ENCODE assay signal across 13 cellular contexts in the genomic region with DNA sequence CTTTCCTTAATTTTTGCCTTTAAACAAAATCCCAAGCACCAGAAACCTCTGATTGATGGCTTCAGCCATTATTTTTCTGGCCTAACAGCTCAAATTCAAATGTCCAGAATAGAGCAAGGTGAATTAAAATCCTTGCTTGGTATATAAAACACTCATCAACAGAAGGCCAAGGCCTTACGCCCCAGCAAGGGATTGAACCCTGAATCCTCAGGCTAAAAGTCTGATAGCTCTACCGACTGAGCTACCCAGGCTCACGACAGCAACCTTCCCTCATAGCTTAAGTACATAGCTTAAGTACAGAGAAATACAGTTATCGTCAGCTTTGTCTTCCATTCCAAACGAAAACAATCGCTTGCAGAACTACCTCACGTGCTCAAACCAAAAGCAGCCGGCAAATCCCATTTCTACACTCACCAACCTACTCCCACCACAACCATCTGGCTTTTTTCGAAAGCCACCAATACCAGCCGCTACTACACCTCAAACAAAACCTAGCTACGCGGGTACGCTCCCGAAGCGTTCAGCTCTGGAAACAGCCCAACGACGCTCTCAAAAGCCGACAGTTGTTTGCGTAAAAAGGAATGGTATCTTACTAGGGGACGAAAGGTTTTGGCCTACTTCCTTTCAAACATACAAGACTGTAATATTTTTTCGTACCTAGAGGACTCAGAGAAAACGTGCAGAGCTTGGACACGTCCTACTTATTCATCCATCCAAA.
DNase-seq lines count a peak whose midpoint lies in the region; ATAC-seq, FAIRE-seq and TF ChIP-seq lines count a peak whose summit lies in the region.
"Had no signal": no experiment of that assay in that cellular context is flagged by ENCODE, and none has a peak within 500 bp of the region (broad histone marks: within the 10 kb centered on the region; RNA-seq: fewer than 3 reads in every experiment).

No MANE protein-coding gene starts in this region.

- H3K36me3 ChIP-seq in K562 (ENCODE audit: control insufficient read depth, insufficient read depth, low read length) (no peaks in the 10 kb centered on the region), iPS-15b (ENCODE audit: control insufficient read depth, insufficient read depth, low read length) (no peaks in the 10 kb centered on the region)
- H3K36me3 ChIP-seq: Peyer's patch had no signal

- TF ChIP-seq RAD21 in K562 (CRISPR knock-in tag; conservative IDR thresholded peaks at IDR 0.05 in 1 of 2, IDR thresholded peaks at IDR 0.05 in 1 of 2), result no peak

- POLR2A ChIA-PET in K562 (lab: Yijun Ruan, JAX), result interaction anchor here (0.6 to 0.8 kb wide), 3 partner anchors 8 to 146 kb away, joined by 3 to 4 read pairs (median 3); no protein-coding TSS in a partner anchor

- TF ChIP-seq POLR2A in K562 (conservative IDR thresholded peaks at IDR 0.05) (no peak), GM12892 (IDR thresholded peaks at IDR 0.05; ENCODE audit: low read depth, low read length) (no peak)

- H3K9ac ChIP-seq in K562 (ENCODE audit: insufficient read depth in 1 of 2, low read depth in 2 of 2, low read length in 2 of 2), result no peak overlapping the region
- no peak overlapping the region for H3K9ac ChIP-seq in iPS-15b (ENCODE audit: low read depth, low read length)

- TF ChIP-seq CTCF in K562 (IDR thresholded peaks at IDR 0.05 in 2 of 3, conservative IDR thresholded peaks at IDR 0.05 in 1 of 3; ENCODE audit: insufficient read depth in 2 of 3, low read depth in 1 of 3, low read length in 3 of 3) (no peak), retinal pigment epithelial cell (conservative IDR thresholded peaks at IDR 0.05; ENCODE audit: low read depth, low read length) (no peak)

- intact Hi-C loops in K562 (cut with micrococcal nuclease), result no loop called here

- H3K4me1 ChIP-seq in K562 (replicated peaks in 1 of 2; ENCODE audit: control insufficient read depth in 2 of 2, insufficient read depth in 2 of 2, low read length in 2 of 2) (peaks cover 3 to 4% of the 10 kb centered on the region in 2 experiments; a peak in 4 of 5 replicates), iPS-15b (ENCODE audit: control insufficient read depth, insufficient read depth, low read length) (peaks cover 6% of the 10 kb centered on the region)
- H3K4me1 ChIP-seq: Peyer's patch had no signal

- no peak for ATAC-seq in K562
- ATAC-seq in HG03469 (IDR thresholded peaks at IDR 0.05; ENCODE audit: unreplicated experiment), result no peak

- no peaks in the 10 kb centered on the region for H3K9me1 ChIP-seq in K562 (ENCODE audit: control insufficient read depth, insufficient read depth, low read length)

- in situ Hi-C loops in K562 (cut with MboI), result loop anchor here (10.0 kb wide), 1 partner anchor 912 kb away; no protein-coding TSS in a partner anchor

- no peak for FAIRE-seq in K562 (lab: Jason Lieb, UNC)
- FAIRE-seq in GM12892 (lab: Jason Lieb, UNC), result no peak
- FAIRE-seq: urothelium cell line had no signal

- TF ChIP-seq EP300 in K562 (IDR thresholded peaks at IDR 0.05; ENCODE audit: low read length), result no peak

- H3K27ac ChIP-seq in K562 (ENCODE audit: extremely low read depth, low read depth, low read length), result no peak overlapping the region
- H3K27ac ChIP-seq: coronary artery, Peyer's patch had no signal

- H3K4me3 ChIP-seq in K562 (no peak overlapping the region), iPS-15b (ENCODE audit: low read depth, low read length) (peak overlapping the region; percentile 59), retinal pigment epithelial cell (ENCODE audit: low read length) (peak overlapping the region; percentile 14)
- H3K4me3 ChIP-seq: coronary artery, Peyer's patch had no signal

- no peak overlapping the region for H3K4me2 ChIP-seq in K562 (ENCODE audit: insufficient read depth, low read length)

- DNase-seq in HT1080 (ENCODE audit: low read depth), result peak; percentile 74
- DNase-seq in K562 (ENCODE audit: extremely low read depth in 1 of 4, low spot score in 3 of 4), result no peak
- no peak for DNase-seq in retinal pigment epithelial cell (ENCODE audit: low read depth)
- DNase-seq in stimulated activated CD4-positive, alpha-beta T cell treated with anti-CD3 and anti-CD28 coated beads, Interleukin-1b, Interleukin-23, amount 100 ng/mL, for 48 hours, result no peak
- DNase-seq in GM12892 (ENCODE audit: insufficient read length), result no peak
- DNase-seq: CD4-positive, alpha-beta memory T cell; KBM-7; Peyer's patch; stimulated activated CD4-positive, alpha-beta T cell treated with anti-CD3 and anti-CD28 coated beads, Interleukin-4, amount 100 ng/mL, for 1 hour had no signal

- H2AFZ ChIP-seq in K562 (ENCODE audit: low read depth, low read length), result no peak overlapping the region

- no peaks in the 10 kb centered on the region; a peak in 1 of 5 replicates for H3K27me3 ChIP-seq in K562 (ENCODE audit: control insufficient read depth in 2 of 2, insufficient read depth in 2 of 2, low read length in 2 of 2)
- peaks cover 68% of the 10 kb centered on the region for H3K27me3 ChIP-seq in iPS-15b (ENCODE audit: control insufficient read depth, insufficient read depth, low read length)
- H3K27me3 ChIP-seq: Peyer's patch had no signal

- no peaks in the 10 kb centered on the region for H4K20me1 ChIP-seq in K562 (replicated peaks; ENCODE audit: control insufficient read depth, insufficient read depth, low read length)

- no TSS peak for BruUV-seq in K562 (replicated peaks; lab: Mats Ljungman, UMichigan)

- H3K79me2 ChIP-seq in K562 (ENCODE audit: control insufficient read depth, insufficient read depth, low read length), result peaks cover 6% of the 10 kb centered on the region; the same call in 1 of the 3 replicates

- 94% methylated on average over 23 of the region's 23 CpGs for WGBS in K562 (ENCODE audit: insufficient coverage, low coverage, missing lambda C conversion rate)

- no peaks in the 10 kb centered on the region; the same call in 1 of the 2 replicates for H3K9me3 ChIP-seq in K562 (replicated peaks; ENCODE audit: control insufficient read depth, insufficient read depth, low read depth, low read length)
- H3K9me3 ChIP-seq in iPS-15b (ENCODE audit: control insufficient read depth, insufficient read depth, low read length), result no peaks in the 10 kb centered on the region
- H3K9me3 ChIP-seq: Peyer's patch had no signal

- CTCF ChIA-PET in K562 (lab: Yijun Ruan, JAX; ENCODE audit: low intra/inter-chr PET ratio), result no interaction called here

TF ChIP-seq in K562, 482 proteins besides CTCF, POLR2A, EP300 and RAD21:
- peak; percentile 84 for TF ChIP-seq TBP (optimal IDR thresholded peaks at IDR 0.05; ENCODE audit: low read depth, low read length)
- TF ChIP-seq, protein P1, sequence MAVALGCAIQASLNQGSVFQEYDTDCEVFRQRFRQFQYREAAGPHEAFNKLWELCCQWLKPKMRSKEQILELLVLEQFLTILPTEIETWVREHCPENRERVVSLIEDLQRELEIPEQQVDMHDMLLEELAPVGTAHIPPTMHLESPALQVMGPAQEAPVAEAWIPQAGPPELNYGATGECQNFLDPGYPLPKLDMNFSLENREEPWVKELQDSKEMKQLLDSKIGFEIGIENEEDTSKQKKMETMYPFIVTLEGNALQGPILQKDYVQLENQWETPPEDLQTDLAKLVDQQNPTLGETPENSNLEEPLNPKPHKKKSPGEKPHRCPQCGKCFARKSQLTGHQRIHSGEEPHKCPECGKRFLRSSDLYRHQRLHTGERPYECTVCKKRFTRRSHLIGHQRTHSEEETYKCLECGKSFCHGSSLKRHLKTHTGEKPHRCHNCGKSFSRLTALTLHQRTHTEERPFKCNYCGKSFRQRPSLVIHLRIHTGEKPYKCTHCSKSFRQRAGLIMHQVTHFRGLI (CRISPR knock-in tag; IDR thresholded peaks at IDR 0.05), result no peak
- TF ChIP-seq, protein P2, sequence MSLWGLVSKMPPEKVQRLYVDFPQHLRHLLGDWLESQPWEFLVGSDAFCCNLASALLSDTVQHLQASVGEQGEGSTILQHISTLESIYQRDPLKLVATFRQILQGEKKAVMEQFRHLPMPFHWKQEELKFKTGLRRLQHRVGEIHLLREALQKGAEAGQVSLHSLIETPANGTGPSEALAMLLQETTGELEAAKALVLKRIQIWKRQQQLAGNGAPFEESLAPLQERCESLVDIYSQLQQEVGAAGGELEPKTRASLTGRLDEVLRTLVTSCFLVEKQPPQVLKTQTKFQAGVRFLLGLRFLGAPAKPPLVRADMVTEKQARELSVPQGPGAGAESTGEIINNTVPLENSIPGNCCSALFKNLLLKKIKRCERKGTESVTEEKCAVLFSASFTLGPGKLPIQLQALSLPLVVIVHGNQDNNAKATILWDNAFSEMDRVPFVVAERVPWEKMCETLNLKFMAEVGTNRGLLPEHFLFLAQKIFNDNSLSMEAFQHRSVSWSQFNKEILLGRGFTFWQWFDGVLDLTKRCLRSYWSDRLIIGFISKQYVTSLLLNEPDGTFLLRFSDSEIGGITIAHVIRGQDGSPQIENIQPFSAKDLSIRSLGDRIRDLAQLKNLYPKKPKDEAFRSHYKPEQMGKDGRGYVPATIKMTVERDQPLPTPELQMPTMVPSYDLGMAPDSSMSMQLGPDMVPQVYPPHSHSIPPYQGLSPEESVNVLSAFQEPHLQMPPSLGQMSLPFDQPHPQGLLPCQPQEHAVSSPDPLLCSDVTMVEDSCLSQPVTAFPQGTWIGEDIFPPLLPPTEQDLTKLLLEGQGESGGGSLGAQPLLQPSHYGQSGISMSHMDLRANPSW (CRISPR knock-in tag; IDR thresholded peaks at IDR 0.05), result no peak
- TF ChIP-seq ESRRA (IDR thresholded peaks at IDR 0.05; ENCODE audit: borderline replicate concordance, low read depth), result no peak
- no peak for TF ChIP-seq MXI1 (IDR thresholded peaks at IDR 0.05; ENCODE audit: low read depth, low read length)
- TF ChIP-seq ZNF165 (CRISPR knock-in tag; IDR thresholded peaks at IDR 0.05; ENCODE audit: borderline replicate concordance), result no peak
- no peak for TF ChIP-seq ZNF583 (CRISPR knock-in tag; IDR thresholded peaks at IDR 0.05)
- TF ChIP-seq, protein P3, sequence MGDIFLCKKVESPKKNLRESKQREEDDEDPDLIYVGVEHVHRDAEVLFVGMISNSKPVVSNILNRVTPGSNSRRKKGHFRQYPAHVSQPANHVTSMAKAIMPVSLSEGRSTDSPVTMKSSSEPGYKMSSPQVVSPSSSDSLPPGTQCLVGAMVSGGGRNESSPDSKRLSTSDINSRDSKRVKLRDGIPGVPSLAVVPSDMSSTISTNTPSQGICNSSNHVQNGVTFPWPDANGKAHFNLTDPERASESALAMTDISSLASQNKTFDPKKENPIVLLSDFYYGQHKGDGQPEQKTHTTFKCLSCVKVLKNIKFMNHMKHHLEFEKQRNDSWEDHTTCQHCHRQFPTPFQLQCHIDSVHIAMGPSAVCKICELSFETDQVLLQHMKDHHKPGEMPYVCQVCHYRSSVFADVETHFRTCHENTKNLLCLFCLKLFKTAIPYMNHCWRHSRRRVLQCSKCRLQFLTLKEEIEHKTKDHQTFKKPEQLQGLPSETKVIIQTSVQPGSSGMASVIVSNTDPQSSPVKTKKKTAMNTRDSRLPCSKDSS (IDR thresholded peaks at IDR 0.05; ENCODE audit: low read depth, partially characterized antibody), result no peak
- no peak for TF ChIP-seq ZNF561 (CRISPR knock-in tag; conservative IDR thresholded peaks at IDR 0.05)
